Comparison of ENCODE assay signal across 35 cellular contexts in the genomic region with DNA sequence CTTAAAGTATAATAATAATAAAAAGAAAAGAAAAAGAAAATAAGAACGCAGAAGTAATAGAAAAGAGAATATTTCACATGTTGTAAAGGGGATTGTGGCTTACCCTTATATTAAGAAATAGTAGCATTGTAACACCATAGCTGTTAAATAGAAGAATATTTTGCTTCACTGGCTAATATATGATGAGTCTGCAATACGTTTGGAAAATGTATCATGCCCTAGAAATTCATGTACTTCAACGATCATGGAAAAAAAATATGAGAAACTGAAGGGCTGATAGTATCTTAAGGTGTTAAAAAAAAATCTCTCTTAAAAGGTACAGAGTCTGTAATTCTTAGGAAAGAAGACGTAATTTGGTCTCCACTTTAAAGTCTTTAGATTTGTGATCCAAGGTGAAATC.
"Had no signal": no experiment of that assay in that cellular context is flagged by ENCODE, and none has a peak within 500 bp of the region (broad histone marks: within the 10 kb centered on the region; RNA-seq: fewer than 3 reads in every experiment).

No MANE protein-coding gene starts in this region.

- H3K36me3 ChIP-seq: MG63 had no signal

- DNase-seq: Karpas-422, Kasumi-1, MG63, MM.1S, MV-4-11, NCI-H1048, NCI-H1092, NCI-H1092 treated with DMSO at 0.1 percent for 48 hours, NCI-H1105, NCI-H1105 treated with DMSO at 0.1 percent for 48 hours, NCI-H1417, NCI-H1417 treated with DMSO at 0.1 percent for 48 hours, NCI-H1436, NCI-H1436 treated with DMSO at 0.1 percent for 48 hours, NCI-H146, NCI-H1694, NCI-H1694 treated with DMSO at 0.1 percent for 48 hours, NCI-H187, NCI-H187 treated with DMSO at 0.1 percent for 48 hours, NCI-H1930, NCI-H2029, NCI-H2029 treated with DMSO at 0.1 percent for 48 hours, NCI-H2081, NCI-H2081 treated with DMSO at 0.1 percent for 48 hours, NCI-H2107, NCI-H2171, NCI-H2171 treated with DMSO at 0.1 percent for 48 hours, NCI-H2227 treated with DMSO at 0.1 percent for 48 hours, NCI-H226, NCI-H345, NCI-H446, NCI-H446 treated with DMSO at 0.1 percent for 48 hours, NCI-H510A, NCI-H510A treated with DMSO at 0.1 percent for 48 hours, NCI-H524 had no signal

- H3K9me3 ChIP-seq: MG63 had no signal

- H3K27me3 ChIP-seq: MG63 had no signal

- H3K4me3 ChIP-seq: MG63 had no signal
